Comparison of ENCODE assay signal across 8 cellular contexts in genomic region chr15:26864664-26865191, GRCh38. TPM values are rescaled to one million over a fixed set of nuclear protein-coding genes. Genes with fewer than 3 reads are reported as not detected.
DNase-seq lines count a peak whose midpoint lies in the region; FAIRE-seq and TF ChIP-seq lines count a peak whose summit lies in the region.

No MANE protein-coding gene starts in this region.

- H3K9me3 Mint-ChIP-seq in endothelial cell (ENCODE audit: unreplicated experiment) = no peaks in the 10 kb centered on the region
- peaks cover 10% of the 10 kb centered on the region for H3K9me3 Mint-ChIP-seq in nephron
- H3K9me3 Mint-ChIP-seq in activated T-cell treated with anti-CD3 and anti-CD28 coated beads, Interleukin-2, amount 50 U/mL, for 24 hours = peaks cover 2% of the 10 kb centered on the region

- H3K4me3 Mint-ChIP-seq in endothelial cell (ENCODE audit: unreplicated experiment) (no peak overlapping the region), nephron (peak overlapping the region; percentile 12 to 66 (median 24))
- no peak overlapping the region for H3K4me3 Mint-ChIP-seq in activated T-cell treated with anti-CD3 and anti-CD28 coated beads, Interleukin-2, amount 50 U/mL, for 24 hours

- H3K27me3 Mint-ChIP-seq in endothelial cell (ENCODE audit: unreplicated experiment) (peaks cover 4% of the 10 kb centered on the region), nephron (ENCODE audit: low read depth) (peaks cover 42% of the 10 kb centered on the region)
- H3K27me3 Mint-ChIP-seq in activated T-cell treated with anti-CD3 and anti-CD28 coated beads, Interleukin-2, amount 50 U/mL, for 24 hours = peaks cover 47% of the 10 kb centered on the region

- peaks cover 5% of the 10 kb centered on the region for H3K4me1 Mint-ChIP-seq in endothelial cell (ENCODE audit: unreplicated experiment)
- peaks cover 6% of the 10 kb centered on the region for H3K4me1 Mint-ChIP-seq in nephron
- no peaks in the 10 kb centered on the region for H3K4me1 Mint-ChIP-seq in activated T-cell treated with anti-CD3 and anti-CD28 coated beads, Interleukin-2, amount 50 U/mL, for 24 hours (ENCODE audit: low read depth)

- H3K36me3 Mint-ChIP-seq in endothelial cell (ENCODE audit: low read depth, unreplicated experiment) (peaks cover 3% of the 10 kb centered on the region), nephron (ENCODE audit: low read depth) (no peaks in the 10 kb centered on the region)
- no peaks in the 10 kb centered on the region for H3K36me3 Mint-ChIP-seq in activated T-cell treated with anti-CD3 and anti-CD28 coated beads, Interleukin-2, amount 50 U/mL, for 24 hours (ENCODE audit: low read depth)

- TF ChIP-seq CTCF in endothelial cell (IDR thresholded peaks at IDR 0.05; ENCODE audit: unreplicated experiment) (no peak), nephron (IDR thresholded peaks at IDR 0.05; ENCODE audit: unreplicated experiment in 3 of 3) (peak; percentile 68 to 81 (median 74))

- DNase-seq in H4 (ENCODE audit: low spot score) = peak; percentile 44
- DNase-seq in NCI-H69 (lab: John Stamatoyannopoulos, UW) = peak; percentile 80
- peak; percentile 47 for DNase-seq in endothelial cell (ENCODE audit: low spot score)
- DNase-seq in activated T-cell treated with anti-CD3 and anti-CD28 coated beads, Interleukin-2, amount 50 U/mL, for 24 hours = no peak
- DNase-seq in A172 (ENCODE audit: low spot score) = no peak
- no peak for DNase-seq in activated naive CD4-positive, alpha-beta T cell (lab: John Stamatoyannopoulos, UW)

- peak; percentile 94 for FAIRE-seq in A204.1 (lab: Jason Lieb, UNC)

- H3K27ac Mint-ChIP-seq in endothelial cell (ENCODE audit: unreplicated experiment) (no peak overlapping the region), nephron (no peak overlapping the region)
- no peak overlapping the region for H3K27ac Mint-ChIP-seq in activated T-cell treated with anti-CD3 and anti-CD28 coated beads, Interleukin-2, amount 50 U/mL, for 24 hours

RNA-seq across cellular contexts. Expression of gene GABRA5, which starts 2.1 kb away (rescaled TPM):
- 0.04 and 0.25 TPM in 2 replicates for total RNA-seq in H4 (2014; rRNA removed; shearing (Covaris generic))
- 0.72 TPM for total RNA-seq in endothelial cell (ENCODE audit: unreplicated experiment)
- total RNA-seq in A172 (2014; rRNA removed; shearing (Covaris generic)) = not detected in 2 replicates

Comparison
In these comparisons a context has a peak if more than half of its experiments do, and no peak if none do; other contexts are left out.
1. DNase-seq: peak in H4 (single experiment), NCI-H69 (single experiment) and endothelial cell (single experiment); none in activated T-cell treated with anti-CD3 and anti-CD28 coated beads, Interleukin-2, amount 50 U/mL, for 24 hours (single experiment), A172 (single experiment) and activated naive CD4-positive, alpha-beta T cell (0 of 4).
2. H3K4me3 Mint-ChIP-seq: peak in nephron (3 of 3); none in endothelial cell (single experiment) and activated T-cell treated with anti-CD3 and anti-CD28 coated beads, Interleukin-2, amount 50 U/mL, for 24 hours (single experiment).